ENCODE assay signal across 25 cellular contexts in genomic region chr7:36014961-36015360, GRCh38.
"Had no signal": no experiment of that assay in that cellular context is flagged by ENCODE, and none has a peak within 500 bp of the region (broad histone marks: within the 10 kb centered on the region; RNA-seq: fewer than 3 reads in every experiment).

No MANE protein-coding gene starts in this region.

- H3K9me3 Mint-ChIP-seq: naive thymus-derived CD4-positive, alpha-beta T cell; natural killer cell treated with Interleukin-12 subunit alpha and Interleukin-12 subunit beta and Interleukin-15 and Interleukin-18, amount 100 ng/mL, for 72 hours; stimulated activated effector memory CD8-positive, alpha-beta T cell treated with anti-CD3 and anti-CD28 coated beads, Interleukin-12 subunit alpha, Interleukin-12 subunit beta, amount 100 ng/mL, for 72 hours; stimulated activated naive CD8-positive, alpha-beta T cell treated with anti-CD3 and anti-CD28 coated beads, Interleukin-15, amount 100 ng/mL, for 72 hours had no signal

- H3K27me3 Mint-ChIP-seq: stimulated activated naive CD8-positive, alpha-beta T cell treated with anti-CD3 and anti-CD28 coated beads, Interleukin-15, amount 100 ng/mL, for 72 hours had no signal

- H2AFZ ChIP-seq: hepatocyte had no signal

- H3K36me3 Mint-ChIP-seq: naive thymus-derived CD4-positive, alpha-beta T cell; natural killer cell treated with Interleukin-12 subunit alpha and Interleukin-12 subunit beta and Interleukin-15 and Interleukin-18, amount 100 ng/mL, for 72 hours; stimulated activated effector memory CD8-positive, alpha-beta T cell treated with anti-CD3 and anti-CD28 coated beads, Interleukin-12 subunit alpha, Interleukin-12 subunit beta, amount 100 ng/mL, for 72 hours had no signal

- DNase-seq: glutamatergic neuron; heart left ventricle; islet precursor cell; left ventricle myocardium inferior; midbrain; mucosa of descending colon; naive thymus-derived CD4-positive, alpha-beta T cell; nucleus accumbens; ovary; retina; right cardiac atrium; sigmoid colon; small intestine; spleen; stimulated activated CD4-positive, alpha-beta T cell treated with anti-CD3 and anti-CD28 coated beads, Interleukin-4, amount 100 ng/mL, for 24 hours; stimulated activated naive CD4-positive, alpha-beta T cell treated with Interleukin-2 at 50 U/mL for 16 hours; stimulated activated naive CD8-positive, alpha-beta T cell treated with anti-CD3 and anti-CD28 coated beads, Interleukin-15, amount 100 ng/mL, for 72 hours; substantia nigra; upper lobe of left lung had no signal

- H3K4me1 ChIP-seq: heart left ventricle, left ventricle myocardium inferior, prostate gland, sigmoid colon, spleen, tibial nerve, upper lobe of left lung had no signal

- H3K4me3 Mint-ChIP-seq: naive thymus-derived CD4-positive, alpha-beta T cell; natural killer cell treated with Interleukin-12 subunit alpha and Interleukin-12 subunit beta and Interleukin-15 and Interleukin-18, amount 100 ng/mL, for 72 hours; stimulated activated effector memory CD8-positive, alpha-beta T cell treated with anti-CD3 and anti-CD28 coated beads, Interleukin-12 subunit alpha, Interleukin-12 subunit beta, amount 100 ng/mL, for 72 hours; stimulated activated naive CD8-positive, alpha-beta T cell treated with anti-CD3 and anti-CD28 coated beads, Interleukin-15, amount 100 ng/mL, for 72 hours had no signal

- H3K36me3 ChIP-seq: heart left ventricle, left ventricle myocardium inferior, ovary, prostate gland, sigmoid colon, spleen, tibial nerve, upper lobe of left lung had no signal

- H3K4me3 ChIP-seq: heart left ventricle, hepatocyte, left ventricle myocardium inferior, lung, mucosa of descending colon, ovary, prostate gland, sigmoid colon, spleen, tibial nerve, upper lobe of left lung had no signal

- H3K9me3 ChIP-seq: heart left ventricle, left ventricle myocardium inferior, mucosa of descending colon, ovary, prostate gland, sigmoid colon, spleen, tibial nerve, upper lobe of left lung had no signal

- H3K27ac Mint-ChIP-seq: naive thymus-derived CD4-positive, alpha-beta T cell; natural killer cell treated with Interleukin-12 subunit alpha and Interleukin-12 subunit beta and Interleukin-15 and Interleukin-18, amount 100 ng/mL, for 72 hours; stimulated activated effector memory CD8-positive, alpha-beta T cell treated with anti-CD3 and anti-CD28 coated beads, Interleukin-12 subunit alpha, Interleukin-12 subunit beta, amount 100 ng/mL, for 72 hours had no signal

- H3K27ac ChIP-seq: heart left ventricle, hepatocyte, left ventricle myocardium inferior, ovary, prostate gland, sigmoid colon, spleen, tibial nerve, upper lobe of left lung had no signal

- H3K27me3 ChIP-seq: heart left ventricle, hepatocyte, ovary, sigmoid colon, spleen, tibial nerve, upper lobe of left lung had no signal

- H3K4me2 ChIP-seq: hepatocyte had no signal

- ATAC-seq: heart left ventricle; mucosa of descending colon; naive thymus-derived CD4-positive, alpha-beta T cell; natural killer cell treated with Interleukin-12 subunit alpha and Interleukin-12 subunit beta and Interleukin-15 and Interleukin-18, amount 100 ng/mL, for 72 hours; right cardiac atrium; stimulated activated effector memory CD8-positive, alpha-beta T cell treated with anti-CD3 and anti-CD28 coated beads, Interleukin-12 subunit alpha, Interleukin-12 subunit beta, amount 100 ng/mL, for 72 hours; stimulated activated naive CD8-positive, alpha-beta T cell treated with anti-CD3 and anti-CD28 coated beads, Interleukin-15, amount 100 ng/mL, for 72 hours had no signal

- H3K4me1 Mint-ChIP-seq: naive thymus-derived CD4-positive, alpha-beta T cell; stimulated activated effector memory CD8-positive, alpha-beta T cell treated with anti-CD3 and anti-CD28 coated beads, Interleukin-12 subunit alpha, Interleukin-12 subunit beta, amount 100 ng/mL, for 72 hours; stimulated activated naive CD8-positive, alpha-beta T cell treated with anti-CD3 and anti-CD28 coated beads, Interleukin-15, amount 100 ng/mL, for 72 hours had no signal
